In the genomic region with DNA sequence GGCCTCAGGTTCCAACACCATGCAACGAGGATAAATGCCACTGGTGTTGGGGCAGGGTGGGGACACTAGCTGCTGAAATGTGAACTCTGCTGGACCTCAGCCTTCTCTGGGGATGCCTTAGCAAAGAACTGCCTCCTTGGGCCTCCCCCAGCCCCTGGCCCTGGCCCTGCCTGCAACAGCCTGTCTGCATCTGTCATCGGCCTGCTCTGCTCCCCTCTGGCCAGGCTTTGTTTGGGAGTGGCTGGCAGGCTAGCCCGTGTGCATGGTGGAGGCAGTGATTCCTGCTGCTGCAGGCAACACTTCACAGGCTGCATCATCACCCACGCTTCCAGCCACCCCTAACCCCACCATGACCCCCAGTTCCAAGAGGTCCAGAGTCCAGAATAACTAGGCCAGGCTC, we compare ENCODE assay signal across 38 cellular contexts. TPM values are rescaled to one million over a fixed set of nuclear protein-coding genes. Genes with fewer than 3 reads are reported as not detected.
"Had no signal": no experiment of that assay in that cellular context is flagged by ENCODE, and none has a peak within 500 bp of the region (broad histone marks: within the 10 kb centered on the region; RNA-seq: fewer than 3 reads in every experiment).

No MANE protein-coding gene starts in this region.

- H3K4me1 ChIP-seq: ascending aorta had no signal

- H3K36me3 Mint-ChIP-seq: activated CD4-positive, alpha-beta memory T cell treated with anti-CD3 and anti-CD28 coated beads for 36 hours; activated CD8-positive, alpha-beta memory T cell treated with anti-CD3 and anti-CD28 coated beads, Interleukin-2, amount 10 ng/mL, durations not matched to agents 7 days and 5 days; activated naive CD4-positive, alpha-beta T cell treated with anti-CD3 and anti-CD28 coated beads, Interleukin-2, amount 10 ng/mL, durations not matched to agents 7 days and 5 days; activated naive CD4-positive, alpha-beta T cell treated with anti-CD3 and anti-CD28 coated beads, Interleukin-2, amount 50 U/mL, for 24 hours; activated naive CD8-positive, alpha-beta T cell; activated naive CD8-positive, alpha-beta T cell treated with anti-CD3 and anti-CD28 coated beads, Interleukin-2, amount 10 ng/mL, durations not matched to agents 7 days and 5 days; brain; T-cell had no signal

- H3K27ac ChIP-seq: ascending aorta, cardiac muscle cell, VCaP had no signal

- H3K27me3 Mint-ChIP-seq: activated B cell treated with CpG ODN at 0.5 μM for 24 hours; central memory CD8-positive, alpha-beta T cell had no signal

- H3K4me3 Mint-ChIP-seq: activated B cell treated with CpG ODN at 0.5 μM for 24 hours; activated CD4-positive, alpha-beta memory T cell treated with anti-CD3 and anti-CD28 coated beads for 36 hours; activated CD4-positive, alpha-beta T cell treated with anti-CD3 and anti-CD28 coated beads, Interleukin-2, amount 10 ng/mL, durations not matched to agents 24 days and 14 days; activated CD8-positive, alpha-beta memory T cell treated with anti-CD3 and anti-CD28 coated beads, Interleukin-2, amount 10 ng/mL, durations not matched to agents 7 days and 5 days; activated CD8-positive, alpha-beta T cell treated with anti-CD3 and anti-CD28 coated beads, Interleukin-2, amount 10 ng/mL, durations not matched to agents 7 days and 5 days; activated naive CD4-positive, alpha-beta T cell treated with anti-CD3 and anti-CD28 coated beads, Interleukin-2, amount 10 ng/mL, durations not matched to agents 7 days and 5 days; activated naive CD4-positive, alpha-beta T cell treated with anti-CD3 and anti-CD28 coated beads, Interleukin-2, amount 50 U/mL, for 24 hours; activated naive CD8-positive, alpha-beta T cell; activated naive CD8-positive, alpha-beta T cell treated with anti-CD3 and anti-CD28 coated beads, Interleukin-2, amount 10 ng/mL, durations not matched to agents 7 days and 5 days; activated naive CD8-positive, alpha-beta T cell treated with anti-CD3 and anti-CD28 coated beads, Interleukin-2, amount 50 U/mL, for 24 hours; activated T-cell treated with anti-CD3 and anti-CD28 coated beads, Interleukin-2, amount 50 U/mL, for 24 hours; brain; central memory CD8-positive, alpha-beta T cell; T-cell; T-helper 17 cell; T-helper 2 cell treated with Interferon-gamma antibody and Interleukin-4, amounts not matched to agents 5 μg/mL and 100 μg/mL, for 36 hours had no signal

- H3K36me3 ChIP-seq: ascending aorta, cardiac muscle cell had no signal

- DNase-seq: activated B cell treated with CpG ODN at 0.5 μM for 24 hours; activated CD4-positive, alpha-beta memory T cell treated with anti-CD3 and anti-CD28 coated beads for 36 hours; activated CD4-positive, alpha-beta T cell treated with anti-CD3 and anti-CD28 coated beads for 4 hours; activated CD4-positive, alpha-beta T cell treated with anti-CD3 and anti-CD28 coated beads, Interleukin-2, amount 10 ng/mL, durations not matched to agents 24 days and 14 days; activated CD4-positive, alpha-beta T cell treated with anti-CD3 and anti-CD28 coated beads, Interleukin-2, amount 50 U/mL, for 1 hour; activated CD4-positive, alpha-beta T cell treated with anti-CD3 and anti-CD28 coated beads, Interleukin-2, amount 50 U/mL, for 4 hours; activated CD4-positive, CD25-positive, alpha-beta regulatory T cell treated with anti-CD3 and anti-CD28 coated beads, Interleukin-2, amount 50 U/mL, for 72 hours; activated CD8-positive, alpha-beta memory T cell treated with anti-CD3 and anti-CD28 coated beads for 24 hours; activated CD8-positive, alpha-beta memory T cell treated with anti-CD3 and anti-CD28 coated beads, Interleukin-2, amount 10 ng/mL, durations not matched to agents 7 days and 5 days; activated CD8-positive, alpha-beta memory T cell treated with anti-CD3 and anti-CD28 coated beads, Interleukin-2, amount 50 U/mL, for 48 hours; activated CD8-positive, alpha-beta T cell treated with anti-CD3 and anti-CD28 coated beads, Interleukin-2, amount 10 ng/mL, durations not matched to agents 7 days and 5 days; activated effector memory CD4-positive, alpha-beta T cell treated with Interleukin-2 at 50 U/mL for 16 hours; activated gamma-delta T cell; activated naive CD4-positive, alpha-beta T cell treated with anti-CD3 and anti-CD28 coated beads, Interleukin-2, amount 10 ng/mL, durations not matched to agents 7 days and 5 days; activated naive CD4-positive, alpha-beta T cell treated with Interleukin-2 at 50 U/mL for 16 hours; activated naive CD8-positive, alpha-beta T cell treated with anti-CD3 and anti-CD28 coated beads, Interleukin-2, amount 10 ng/mL, durations not matched to agents 7 days and 5 days; activated naive CD8-positive, alpha-beta T cell treated with anti-CD3 and anti-CD28 coated beads, Interleukin-2, amount 50 U/mL, for 24 hours; activated T-cell treated with anti-CD3 and anti-CD28 coated beads, Interleukin-2, amount 50 U/mL, for 24 hours; activated T-cell treated with anti-CD3 and anti-CD28 coated beads, Interleukin-2, amount 50 U/mL, for 48 hours; amygdala; anterior cingulate cortex; caudate nucleus; cerebellar nuclear complex; T-cell; T-helper 17 cell; T-helper 9 cell had no signal

- H3K27me3 ChIP-seq: ascending aorta had no signal

- H3K4me1 Mint-ChIP-seq: activated B cell treated with CpG ODN at 0.5 μM for 24 hours; activated CD4-positive, alpha-beta T cell treated with anti-CD3 and anti-CD28 coated beads, Interleukin-2, amount 10 ng/mL, durations not matched to agents 24 days and 14 days; activated CD8-positive, alpha-beta memory T cell treated with anti-CD3 and anti-CD28 coated beads, Interleukin-2, amount 10 ng/mL, durations not matched to agents 7 days and 5 days; activated naive CD4-positive, alpha-beta T cell treated with anti-CD3 and anti-CD28 coated beads, Interleukin-2, amount 10 ng/mL, durations not matched to agents 7 days and 5 days; activated naive CD4-positive, alpha-beta T cell treated with anti-CD3 and anti-CD28 coated beads, Interleukin-2, amount 50 U/mL, for 24 hours; activated naive CD8-positive, alpha-beta T cell treated with anti-CD3 and anti-CD28 coated beads, Interleukin-2, amount 10 ng/mL, durations not matched to agents 7 days and 5 days; activated naive CD8-positive, alpha-beta T cell treated with anti-CD3 and anti-CD28 coated beads, Interleukin-2, amount 50 U/mL, for 24 hours; brain; central memory CD8-positive, alpha-beta T cell; T-cell; T-helper 17 cell had no signal

- ATAC-seq: activated CD8-positive, alpha-beta memory T cell treated with anti-CD3 and anti-CD28 coated beads, Interleukin-2, amount 10 ng/mL, durations not matched to agents 7 days and 5 days; activated CD8-positive, alpha-beta T cell treated with anti-CD3 and anti-CD28 coated beads, Interleukin-2, amount 10 ng/mL, durations not matched to agents 7 days and 5 days; activated naive CD8-positive, alpha-beta T cell treated with anti-CD3 and anti-CD28 coated beads, Interleukin-2, amount 50 U/mL, for 24 hours; T-cell; T-helper 17 cell had no signal

- H3K9me3 ChIP-seq: ascending aorta had no signal

- H3K9me3 Mint-ChIP-seq: activated CD4-positive, alpha-beta T cell treated with anti-CD3 and anti-CD28 coated beads, Interleukin-2, amount 10 ng/mL, durations not matched to agents 24 days and 14 days; activated naive CD4-positive, alpha-beta T cell treated with anti-CD3 and anti-CD28 coated beads, Interleukin-2, amount 10 ng/mL, durations not matched to agents 7 days and 5 days; activated naive CD4-positive, alpha-beta T cell treated with anti-CD3 and anti-CD28 coated beads, Interleukin-2, amount 50 U/mL, for 24 hours; activated naive CD8-positive, alpha-beta T cell treated with anti-CD3 and anti-CD28 coated beads, Interleukin-2, amount 10 ng/mL, durations not matched to agents 7 days and 5 days; activated T-cell treated with anti-CD3 and anti-CD28 coated beads, Interleukin-2, amount 50 U/mL, for 24 hours; activated T-helper 2 cell treated with anti-CD3 and anti-CD28 coated beads, Interferon-gamma antibody, Interleukin-2, Interleukin-4, amounts not matched to agents 10 μg/mL and 5 μg/mL and 100 μg/mL, durations not matched to agents 14 hours and 24 hours and 36 hours; T-helper 2 cell treated with Interferon-gamma antibody and Interleukin-4, amounts not matched to agents 5 μg/mL and 100 μg/mL, for 36 hours had no signal

- H3K27ac Mint-ChIP-seq: activated B cell treated with CpG ODN at 0.5 μM for 24 hours; activated CD4-positive, alpha-beta memory T cell treated with anti-CD3 and anti-CD28 coated beads for 36 hours; activated CD4-positive, alpha-beta T cell treated with anti-CD3 and anti-CD28 coated beads, Interleukin-2, amount 10 ng/mL, durations not matched to agents 24 days and 14 days; activated CD8-positive, alpha-beta memory T cell treated with anti-CD3 and anti-CD28 coated beads, Interleukin-2, amount 10 ng/mL, durations not matched to agents 7 days and 5 days; activated CD8-positive, alpha-beta T cell treated with anti-CD3 and anti-CD28 coated beads, Interleukin-2, amount 10 ng/mL, durations not matched to agents 7 days and 5 days; activated naive CD4-positive, alpha-beta T cell treated with anti-CD3 and anti-CD28 coated beads, Interleukin-2, amount 10 ng/mL, durations not matched to agents 7 days and 5 days; activated naive CD4-positive, alpha-beta T cell treated with anti-CD3 and anti-CD28 coated beads, Interleukin-2, amount 50 U/mL, for 24 hours; activated naive CD8-positive, alpha-beta T cell; activated naive CD8-positive, alpha-beta T cell treated with anti-CD3 and anti-CD28 coated beads, Interleukin-2, amount 10 ng/mL, durations not matched to agents 7 days and 5 days; activated naive CD8-positive, alpha-beta T cell treated with anti-CD3 and anti-CD28 coated beads, Interleukin-2, amount 50 U/mL, for 24 hours; activated T-cell treated with anti-CD3 and anti-CD28 coated beads, Interleukin-2, amount 50 U/mL, for 24 hours; activated T-helper 2 cell treated with anti-CD3 and anti-CD28 coated beads, Interferon-gamma antibody, Interleukin-2, Interleukin-4, amounts not matched to agents 10 μg/mL and 5 μg/mL and 100 μg/mL, durations not matched to agents 14 hours and 24 hours and 36 hours; T-cell; T-helper 17 cell; T-helper 2 cell treated with Interferon-gamma antibody and Interleukin-4, amounts not matched to agents 5 μg/mL and 100 μg/mL, for 36 hours had no signal

- H3K4me3 ChIP-seq: ascending aorta, cardiac muscle cell had no signal

RNA-seq across cellular contexts. Expression of a gene that starts 11.5 kb away (rescaled TPM):
- total RNA-seq: activated B cell treated with CpG ODN at 0.5 μM for 24 hours; activated CD4-positive, alpha-beta memory T cell treated with anti-CD3 and anti-CD28 coated beads for 36 hours; activated CD4-positive, alpha-beta T cell treated with anti-CD3 and anti-CD28 coated beads, Interleukin-2, amount 10 ng/mL, durations not matched to agents 24 days and 14 days; activated CD8-positive, alpha-beta memory T cell treated with anti-CD3 and anti-CD28 coated beads, Interleukin-2, amount 10 ng/mL, durations not matched to agents 7 days and 5 days; activated CD8-positive, alpha-beta T cell treated with anti-CD3 and anti-CD28 coated beads, Interleukin-2, amount 10 ng/mL, durations not matched to agents 7 days and 5 days; activated naive CD8-positive, alpha-beta T cell treated with anti-CD3 and anti-CD28 coated beads, Interleukin-2, amount 10 ng/mL, durations not matched to agents 7 days and 5 days; activated T-helper 2 cell treated with anti-CD3 and anti-CD28 coated beads, Interferon-gamma antibody, Interleukin-2, Interleukin-4, amounts not matched to agents 10 μg/mL and 5 μg/mL and 100 μg/mL, durations not matched to agents 14 hours and 24 hours and 36 hours; ascending aorta; bronchial epithelial cell; cardiac muscle cell; T-cell; T-helper 1 cell treated with Interleukin-12 subunit alpha and Interleukin-12 subunit beta and Interleukin-4 antibody, amounts not matched to agents 30 ng/mL and 1 ng/mL, for 36 hours; T-helper 17 cell had no signal
- polyA plus RNA-seq: adipose tissue, cardiac muscle cell had no signal

RNA-seq across cellular contexts. Expression of a gene that starts 26.7 kb away (rescaled TPM):
- total RNA-seq: activated B cell treated with CpG ODN at 0.5 μM for 24 hours; activated CD4-positive, alpha-beta memory T cell treated with anti-CD3 and anti-CD28 coated beads for 36 hours; activated CD4-positive, alpha-beta T cell treated with anti-CD3 and anti-CD28 coated beads, Interleukin-2, amount 10 ng/mL, durations not matched to agents 24 days and 14 days; activated CD8-positive, alpha-beta memory T cell treated with anti-CD3 and anti-CD28 coated beads, Interleukin-2, amount 10 ng/mL, durations not matched to agents 7 days and 5 days; activated CD8-positive, alpha-beta T cell treated with anti-CD3 and anti-CD28 coated beads, Interleukin-2, amount 10 ng/mL, durations not matched to agents 7 days and 5 days; activated naive CD8-positive, alpha-beta T cell treated with anti-CD3 and anti-CD28 coated beads, Interleukin-2, amount 10 ng/mL, durations not matched to agents 7 days and 5 days; activated T-helper 2 cell treated with anti-CD3 and anti-CD28 coated beads, Interferon-gamma antibody, Interleukin-2, Interleukin-4, amounts not matched to agents 10 μg/mL and 5 μg/mL and 100 μg/mL, durations not matched to agents 14 hours and 24 hours and 36 hours; ascending aorta; bronchial epithelial cell; cardiac muscle cell; T-cell; T-helper 1 cell treated with Interleukin-12 subunit alpha and Interleukin-12 subunit beta and Interleukin-4 antibody, amounts not matched to agents 30 ng/mL and 1 ng/mL, for 36 hours; T-helper 17 cell had no signal
